In genomic region chr11:12195773-12196172, GRCh38 we compare ENCODE assay signal across 8 cellular contexts.
DNase-seq lines count a peak whose midpoint lies in the region; ATAC-seq and TF ChIP-seq lines count a peak whose summit lies in the region.

No MANE protein-coding gene starts in this region.

- no peak overlapping the region for H3K4me3 ChIP-seq in ovary

- no peak overlapping the region for H3K27ac ChIP-seq in ovary

- ATAC-seq in GM21367 (IDR thresholded peaks at IDR 0.05; ENCODE audit: unreplicated experiment) (peak; percentile 69), HG03469 (IDR thresholded peaks at IDR 0.05; ENCODE audit: unreplicated experiment) (peak; percentile 79)

- no peaks in the 10 kb centered on the region for H3K9me3 ChIP-seq in ovary

- 94 to 97% (median 96%) methylated on average over 5 of the region's 5 CpGs for WGBS in ovary, 3 donors

- no peaks in the 10 kb centered on the region for H3K36me3 ChIP-seq in ovary

- TF ChIP-seq EP300 in ovary (IDR thresholded peaks at IDR 0.05), result no peak

- peak; percentile 58 for DNase-seq in activated naive CD4-positive, alpha-beta T cell treated with Interleukin-2 at 50 U/mL for 16 hours
- peak; percentile 6 to 69 (median 38) for DNase-seq in stimulated activated naive CD4-positive, alpha-beta T cell (lab: John Stamatoyannopoulos, UW)
- DNase-seq in ovary, result no peak
- no peak for DNase-seq in 8988T
- no peak for DNase-seq in HPDE6-E6E7 (ENCODE audit: extremely low spot score)
- DNase-seq in SKM-1 (lab: John Stamatoyannopoulos, UW; ENCODE audit: unreplicated experiment), result no peak

- no peak for TF ChIP-seq CTCF in ovary (IDR thresholded peaks at IDR 0.05)

- intact Hi-C loops in ovary (cut with DNase I), result no loop called here

- no peaks in the 10 kb centered on the region for H3K27me3 ChIP-seq in ovary

- TF ChIP-seq POLR2A in ovary (IDR thresholded peaks at IDR 0.05), result no peak

- peaks cover 9% of the 10 kb centered on the region for H3K4me1 ChIP-seq in ovary (ENCODE audit: insufficient read depth)

Comparison
In these comparisons a context has a peak if more than half of its experiments do, and no peak if none do; other contexts are left out.
1. DNase-seq: peak in activated naive CD4-positive, alpha-beta T cell treated with Interleukin-2 at 50 U/mL for 16 hours (single experiment) and stimulated activated naive CD4-positive, alpha-beta T cell (6 of 6); none in ovary (0 of 5), 8988T (single experiment), HPDE6-E6E7 (single experiment) and SKM-1 (single experiment).